Comparison of ENCODE assay signal across 14 cellular contexts in genomic region chr3:82087958-82088357, GRCh38.
DNase-seq lines count a peak whose midpoint lies in the region; ATAC-seq and TF ChIP-seq lines count a peak whose summit lies in the region.
"Had no signal": no experiment of that assay in that cellular context is flagged by ENCODE, and none has a peak within 500 bp of the region (broad histone marks: within the 10 kb centered on the region; RNA-seq: fewer than 3 reads in every experiment).

No MANE protein-coding gene starts in this region.

- H2AFZ ChIP-seq in PC-9 = no peak overlapping the region

- POLR2A ChIA-PET in PC-9 (lab: Charles Lee; ENCODE audit: unreplicated experiment) = no interaction called here

- H3K4me3 ChIP-seq in PC-9 (no peak overlapping the region), endodermal cell (ENCODE audit: low read length) (no peak overlapping the region), dorsolateral prefrontal cortex (no peak overlapping the region)
- H3K4me3 ChIP-seq: colonic mucosa, upper lobe of left lung had no signal

- H3K4me1 Mint-ChIP-seq in Calu3 (ENCODE audit: low read depth, unreplicated experiment) (peaks cover 36% of the 10 kb centered on the region), endodermal cell (no peaks in the 10 kb centered on the region)
- H3K4me1 Mint-ChIP-seq: activated T-helper 17 cell treated with anti-CD3 and anti-CD28 coated beads, Interleukin-2, amount 50 U/mL, for 72 hours; CD4-positive, CD25-positive, alpha-beta regulatory T cell had no signal

- DNase-seq in Calu3 = peak; percentile 5
- DNase-seq in PC-9 = peak; percentile 12 to 38
- peak; percentile 31 for DNase-seq in endodermal cell
- DNase-seq in myocyte (ENCODE audit: low read depth) = peak; percentile 33
- no peak for DNase-seq in activated effector memory CD4-positive, alpha-beta T cell treated with Interleukin-2 at 50 U/mL for 16 hours
- no peak for DNase-seq in dorsolateral prefrontal cortex
- DNase-seq: CD4-positive, CD25-positive, alpha-beta regulatory T cell; colonic mucosa; retina; SHP77 treated with DMSO at 0.1 percent for 48 hours; upper lobe of left lung had no signal

- H3K27ac ChIP-seq in PC-9 = no peak overlapping the region
- no peak overlapping the region for H3K27ac ChIP-seq in endodermal cell (ENCODE audit: low read depth, low read length)
- no peak overlapping the region for H3K27ac ChIP-seq in dorsolateral prefrontal cortex
- H3K27ac ChIP-seq: colonic mucosa, upper lobe of left lung had no signal

- no peaks in the 10 kb centered on the region for H3K79me2 ChIP-seq in PC-9 (ENCODE audit: low read depth)

- H3K4me3 Mint-ChIP-seq in Calu3 (ENCODE audit: low read depth, unreplicated experiment) (no peak overlapping the region), endodermal cell (no peak overlapping the region)
- H3K4me3 Mint-ChIP-seq: activated T-helper 17 cell treated with anti-CD3 and anti-CD28 coated beads, Interleukin-2, amount 50 U/mL, for 72 hours; CD4-positive, CD25-positive, alpha-beta regulatory T cell had no signal

- H3K27me3 Mint-ChIP-seq in Calu3 (ENCODE audit: unreplicated experiment) (no peaks in the 10 kb centered on the region), endodermal cell (ENCODE audit: insufficient read depth) (no peaks in the 10 kb centered on the region)
- H3K27me3 Mint-ChIP-seq: activated T-helper 17 cell treated with anti-CD3 and anti-CD28 coated beads, Interleukin-2, amount 50 U/mL, for 72 hours; CD4-positive, CD25-positive, alpha-beta regulatory T cell had no signal

- ATAC-seq in HG03469 (IDR thresholded peaks at IDR 0.05; ENCODE audit: unreplicated experiment) = no peak
- ATAC-seq in HG02840 (IDR thresholded peaks at IDR 0.05; ENCODE audit: low FRiP score, unreplicated experiment) = no peak
- ATAC-seq: activated T-helper 17 cell treated with anti-CD3 and anti-CD28 coated beads, Interleukin-2, amount 50 U/mL, for 72 hours had no signal

- H3K36me3 Mint-ChIP-seq in Calu3 (ENCODE audit: insufficient read depth, unreplicated experiment) = no peaks in the 10 kb centered on the region
- no peaks in the 10 kb centered on the region for H3K36me3 Mint-ChIP-seq in endodermal cell (ENCODE audit: low read depth)
- H3K36me3 Mint-ChIP-seq: CD4-positive, CD25-positive, alpha-beta regulatory T cell had no signal

- H3K27ac Mint-ChIP-seq in Calu3 (ENCODE audit: unreplicated experiment) (no peak overlapping the region), endodermal cell (no peak overlapping the region)
- H3K27ac Mint-ChIP-seq: activated T-helper 17 cell treated with anti-CD3 and anti-CD28 coated beads, Interleukin-2, amount 50 U/mL, for 72 hours; CD4-positive, CD25-positive, alpha-beta regulatory T cell had no signal

- H3K36me3 ChIP-seq in PC-9 (ENCODE audit: low read depth) = no peaks in the 10 kb centered on the region
- no peaks in the 10 kb centered on the region for H3K36me3 ChIP-seq in endodermal cell (ENCODE audit: control insufficient read depth, insufficient read depth, low read length)
- H3K36me3 ChIP-seq: colonic mucosa, upper lobe of left lung had no signal

- intact Hi-C loops in Calu3 (cut with micrococcal nuclease; ENCODE audit: unreplicated experiment) (no loop called here), PC-9 (cut with micrococcal nuclease; ENCODE audit: unreplicated experiment) (no loop called here), dorsolateral prefrontal cortex (cut with DNase I) (no loop called here)

- 88 to 95% methylated on average over 2 of the region's 2 CpGs for WGBS in endodermal cell (ENCODE audit: insufficient coverage in 1 of 2, insufficient read length in 1 of 2), 2 experiments

- no peak overlapping the region for H3K4me2 ChIP-seq in PC-9

- H3K27me3 ChIP-seq in PC-9 (ENCODE audit: insufficient read depth, low read depth) (no peaks in the 10 kb centered on the region), endodermal cell (ENCODE audit: control insufficient read depth, insufficient read depth, low read length, poor library complexity, severe bottlenecking) (no peaks in the 10 kb centered on the region), dorsolateral prefrontal cortex (no peaks in the 10 kb centered on the region)
- H3K27me3 ChIP-seq: colonic mucosa, upper lobe of left lung had no signal

- no peaks in the 10 kb centered on the region for H3F3A ChIP-seq in PC-9 (ENCODE audit: insufficient read depth, low read depth)

- H3K4me1 ChIP-seq in PC-9 (replicated peaks; ENCODE audit: insufficient read depth) = 0 out of 2 replicates have a peak, but pooled peaks cover 7% of the 10 kb centered on the region
- H3K4me1 ChIP-seq in endodermal cell (ENCODE audit: control insufficient read depth, insufficient read depth, low read length) = no peaks in the 10 kb centered on the region
- H3K4me1 ChIP-seq: colonic mucosa had no signal

- no peak overlapping the region for H3K9ac ChIP-seq in endodermal cell (ENCODE audit: extremely low read depth, low read length, poor library complexity, severe bottlenecking)

- CTCF ChIA-PET in Calu3 (lab: Charles Lee) = no interaction called here
- CTCF ChIA-PET in PC-9 (lab: Charles Lee) = no interaction called here

- no peaks in the 10 kb centered on the region for H4K20me1 ChIP-seq in PC-9 (ENCODE audit: insufficient read depth)

- BruUV-seq in Calu3 (replicated peaks; lab: Mats Ljungman, UMichigan) = no TSS peak
- no TSS peak for BruUV-seq in PC-9 (replicated peaks; lab: Mats Ljungman, UMichigan)

- TF ChIP-seq CTCF in Calu3 (IDR thresholded peaks at IDR 0.05; ENCODE audit: unreplicated experiment) = no peak
- TF ChIP-seq CTCF in PC-9 (conservative IDR thresholded peaks at IDR 0.05) = no peak
- no peak for TF ChIP-seq CTCF in endodermal cell (conservative IDR thresholded peaks at IDR 0.05)
- TF ChIP-seq CTCF in dorsolateral prefrontal cortex (IDR thresholded peaks at IDR 0.05 in 54 of 56, conservative IDR thresholded peaks at IDR 0.05 in 2 of 56; ENCODE audit: low read depth in 1 of 56, partially characterized antibody in 56 of 56) = no peak

- H3K9me2 ChIP-seq in PC-9 (ENCODE audit: insufficient read depth) = no peaks in the 10 kb centered on the region

- H3K9me3 Mint-ChIP-seq in Calu3 (ENCODE audit: low read depth, unreplicated experiment) (no peaks in the 10 kb centered on the region), endodermal cell (no peaks in the 10 kb centered on the region)
- H3K9me3 Mint-ChIP-seq: activated T-helper 17 cell treated with anti-CD3 and anti-CD28 coated beads, Interleukin-2, amount 50 U/mL, for 72 hours had no signal

- no peaks in the 10 kb centered on the region for H3K9me3 ChIP-seq in PC-9 (ENCODE audit: insufficient read depth, low read depth)
- no peaks in the 10 kb centered on the region for H3K9me3 ChIP-seq in endodermal cell (ENCODE audit: control insufficient read depth, low read length)
- H3K9me3 ChIP-seq: colonic mucosa, upper lobe of left lung had no signal

Comparison
In these comparisons a context has a peak if more than half of its experiments do, and no peak if none do; other contexts are left out.
1. DNase-seq: peak in Calu3 (single experiment), PC-9 (2 of 2), endodermal cell (single experiment) and myocyte (single experiment); none in activated effector memory CD4-positive, alpha-beta T cell treated with Interleukin-2 at 50 U/mL for 16 hours (single experiment) and dorsolateral prefrontal cortex (0 of 10).